Comparison of ENCODE assay signal across 8 cellular contexts in genomic region chr3:4493931-4494806, GRCh38. TPM values are rescaled to one million over a fixed set of nuclear protein-coding genes. Genes with fewer than 3 reads are reported as not detected.
DNase-seq lines count a peak whose midpoint lies in the region; ATAC-seq and TF ChIP-seq lines count a peak whose summit lies in the region.

No MANE protein-coding gene starts in this region.

- H3K4me1 ChIP-seq in PC-9 (replicated peaks; ENCODE audit: insufficient read depth) (peaks cover 4% of the 10 kb centered on the region; the same call in 1 of the 2 replicates), subcutaneous abdominal adipose tissue (ENCODE audit: control insufficient read depth in 5 of 5, insufficient read depth in 5 of 5, low read length in 5 of 5) (peaks cover 0 to 40% (median 34%) of the 10 kb centered on the region in 5 donors)

- peak in 2 of 3 experiments; percentile 20 for DNase-seq in NCI-H1417 (lab: John Stamatoyannopoulos, UW)
- DNase-seq in NCI-H1417 treated with DMSO at 0.1 percent for 48 hours (lab: John Stamatoyannopoulos, UW), result no peak
- peak in 1 of 2 experiments; percentile 5 for DNase-seq in PC-9
- DNase-seq in central memory CD4-positive, alpha-beta T cell, result peak; percentile 25
- peak; percentile 64 for DNase-seq in left kidney (ENCODE audit: low read depth, low spot score)
- no peak for DNase-seq in NCI-H187 treated with DMSO at 0.1 percent for 48 hours (lab: John Stamatoyannopoulos, UW)

- CTCF ChIA-PET in PC-9 (lab: Charles Lee), result no interaction called here

- peak overlapping the region; percentile 7 to 91 (median 72) for H3K9ac ChIP-seq in subcutaneous abdominal adipose tissue (ENCODE audit: low read length in 5 of 5)

- peak overlapping the region; percentile 83 for H3K4me2 ChIP-seq in PC-9

- POLR2A ChIA-PET in PC-9 (lab: Charles Lee; ENCODE audit: unreplicated experiment), result interaction anchor here (0.7 to 1.1 kb wide), 3 partner anchors 27 to 73 kb away, joined by 4 to 13 read pairs (median 5); partner anchors contain the start of gene SUMF1

- no peaks in the 10 kb centered on the region for H4K20me1 ChIP-seq in PC-9 (ENCODE audit: insufficient read depth)

- H3K9me3 ChIP-seq in PC-9 (ENCODE audit: insufficient read depth, low read depth), result no peaks in the 10 kb centered on the region
- no peaks in the 10 kb centered on the region for H3K9me3 ChIP-seq in subcutaneous abdominal adipose tissue (ENCODE audit: control insufficient read depth in 5 of 5, low read length in 5 of 5)

- no peaks in the 10 kb centered on the region for H3K9me2 ChIP-seq in PC-9 (ENCODE audit: insufficient read depth)

- peak overlapping the region; percentile 76; the same call in 1 of the 2 replicates for H2AFZ ChIP-seq in PC-9

- H3K36me3 ChIP-seq in PC-9 (ENCODE audit: low read depth), result no peaks in the 10 kb centered on the region
- no peaks in the 10 kb centered on the region for H3K36me3 ChIP-seq in subcutaneous abdominal adipose tissue (ENCODE audit: control insufficient read depth in 5 of 5, insufficient read depth in 5 of 5, low read length in 5 of 5)

- intact Hi-C loops in PC-9 (cut with micrococcal nuclease; ENCODE audit: unreplicated experiment), result loop anchor here (1.0 to 10.0 kb wide), 7 partner anchors 27 to 139 kb away; partner anchors contain the start of gene SUMF1

- H3K4me3 ChIP-seq in PC-9 (peak overlapping the region; percentile 75; the same call in 1 of the 2 replicates), subcutaneous abdominal adipose tissue (ENCODE audit: low read depth in 1 of 5, low read length in 5 of 5) (peak overlapping the region; percentile 84 to 95 (median 87))

- no peaks in the 10 kb centered on the region for H3F3A ChIP-seq in PC-9 (ENCODE audit: insufficient read depth, low read depth)

- H3K27me3 ChIP-seq in PC-9 (ENCODE audit: insufficient read depth, low read depth), result no peaks in the 10 kb centered on the region
- H3K27me3 ChIP-seq in subcutaneous abdominal adipose tissue (ENCODE audit: control insufficient read depth in 5 of 5, insufficient read depth in 4 of 5, low read length in 5 of 5), result no peaks in the 10 kb centered on the region

- H3K27ac ChIP-seq in PC-9 (no peak overlapping the region), subcutaneous abdominal adipose tissue (ENCODE audit: low read depth, low read length) (peak overlapping the region; percentile 60)

- BruUV-seq in PC-9 (replicated peaks; lab: Mats Ljungman, UMichigan), result TSS peak; percentile 82

- TF ChIP-seq CTCF in PC-9 (conservative IDR thresholded peaks at IDR 0.05), result no peak

- ATAC-seq in HG03378 (IDR thresholded peaks at IDR 0.05; ENCODE audit: unreplicated experiment), result no peak

- no peaks in the 10 kb centered on the region for H3K79me2 ChIP-seq in PC-9 (ENCODE audit: low read depth)

RNA-seq across cellular contexts. Expression of gene ITPR1, which starts 1.0 kb away (rescaled TPM):
- total RNA-seq in PC-9 (2021), result 10.4 and 11.3 TPM in 2 replicates

RNA-seq across cellular contexts. Expression of gene SUMF1, which starts 27.1 kb away (rescaled TPM):
- 41.6 and 50.9 TPM in 2 replicates for total RNA-seq in PC-9 (2021)

Comparison
In these comparisons a context has a peak if more than half of its experiments do, and no peak if none do; other contexts are left out.
1. DNase-seq: peak in NCI-H1417 (2 of 3), central memory CD4-positive, alpha-beta T cell (single experiment) and left kidney (single experiment); none in NCI-H1417 treated with DMSO at 0.1 percent for 48 hours (single experiment) and NCI-H187 treated with DMSO at 0.1 percent for 48 hours (single experiment).